In genomic region chr5:135048286-135048685, GRCh38 we compare ENCODE assay signal across 18 cellular contexts. TPM values are rescaled to one million over a fixed set of nuclear protein-coding genes. Genes with fewer than 3 reads are reported as not detected.
A peak's percentile ranks its signal among the peaks of the same experiment; 100 is the strongest.
DNase-seq lines count a peak whose midpoint lies in the region; FAIRE-seq and TF ChIP-seq lines count a peak whose summit lies in the region.
"Had no signal": no experiment of that assay in that cellular context is flagged by ENCODE, and none has a peak within 500 bp of the region (broad histone marks: within the 10 kb centered on the region; RNA-seq: fewer than 3 reads in every experiment).

No MANE protein-coding gene starts in this region.

- peaks cover 9% of the 10 kb centered on the region for H3K4me1 Mint-ChIP-seq in neural progenitor cell

- H4K8ac ChIP-seq in H1 (ENCODE audit: extremely low read depth, insufficient read depth, low read length) = no peak overlapping the region; the same call in 1 of the 2 replicates

- no peak for TF ChIP-seq POLR2A in H1 (IDR thresholded peaks at IDR 0.05; ENCODE audit: control extremely low read depth in 1 of 2, low read depth in 2 of 2, low read length in 2 of 2)

- CTCF ChIA-PET in H1 (lab: Charles Lee; ENCODE audit: partially characterized antibody) = interaction anchor here (0.7 to 1.5 kb wide), 6 partner anchors 13 to 133 kb away, joined by 3 to 5 read pairs (median 3); no protein-coding TSS in a partner anchor

- H2BK20ac ChIP-seq in H1 (ENCODE audit: low read length) = no peak overlapping the region

- H3K27me3 ChIP-seq in H7 (ENCODE audit: control insufficient read depth, insufficient read depth, low read length) = peaks cover 73% of the 10 kb centered on the region
- H3K27me3 ChIP-seq in H1 (replicated peaks in 1 of 4; ENCODE audit: control insufficient read depth in 3 of 4, extremely low read depth in 1 of 4, insufficient read depth in 3 of 4, low read length in 3 of 4) = peaks cover 48 to 95% (median 86%) of the 10 kb centered on the region in 4 experiments
- peaks cover 100% of the 10 kb centered on the region for H3K27me3 ChIP-seq in neural progenitor cell

- H3K4me3 ChIP-seq in H7 (ENCODE audit: insufficient read depth, low read depth, low read length) (no peak overlapping the region), H1 (ENCODE audit: extremely low read depth in 1 of 4, insufficient read depth in 2 of 4, low read depth in 3 of 4, low read length in 4 of 4) (no peak overlapping the region), neural progenitor cell (no peak overlapping the region)
- H3K4me3 ChIP-seq: A549, GM12878, GM23248 had no signal

- H3K4me2 ChIP-seq in H1 (ENCODE audit: insufficient read depth in 1 of 2, low read depth in 2 of 2, low read length in 2 of 2) = no peak overlapping the region
- no peak overlapping the region for H3K4me2 ChIP-seq in neural progenitor cell
- H3K4me2 ChIP-seq: A549 had no signal

- H2AFZ ChIP-seq in H1 (ENCODE audit: low read length) (no peak overlapping the region), neural progenitor cell (replicated peaks) (no peak overlapping the region)
- H2AFZ ChIP-seq: GM23248 had no signal

- no peaks in the 10 kb centered on the region for H3K36me3 Mint-ChIP-seq in neural progenitor cell
- H3K36me3 Mint-ChIP-seq: CD14-positive monocyte; CD4-positive, alpha-beta memory T cell had no signal

- no peak overlapping the region for H2BK15ac ChIP-seq in H1 (ENCODE audit: low read length)

- 70% methylated on average over 1 of the region's 2 CpGs; no CpG with 5 or more reads in 1 of the 2 experiments for WGBS in H1 (ENCODE audit: extremely low coverage in 1 of 2, insufficient coverage in 1 of 2, insufficient read length in 1 of 2, insufficient replicate concordance in 2 of 2, low coverage in 1 of 2, low lambda C conversion rate in 2 of 2, missing lambda C conversion rate in 1 of 2), 2 experiments

- no peak overlapping the region for H2BK5ac ChIP-seq in H1 (ENCODE audit: low read depth, low read length)

- no peak overlapping the region for H3K4ac ChIP-seq in H1 (replicated peaks; ENCODE audit: insufficient read length, low read depth, low read length)

- H3K9me3 Mint-ChIP-seq in neural progenitor cell = no peaks in the 10 kb centered on the region
- H3K9me3 Mint-ChIP-seq: CD4-positive, alpha-beta memory T cell; H9 had no signal

- no peak overlapping the region for H3K23ac ChIP-seq in H1 (ENCODE audit: insufficient read length)

- no peak overlapping the region for H3K4me3 Mint-ChIP-seq in neural progenitor cell
- H3K4me3 Mint-ChIP-seq: CD4-positive, alpha-beta memory T cell; H9 had no signal

- POLR2A ChIA-PET in H1 (lab: Charles Lee; ENCODE audit: partially characterized antibody) = interaction anchor here (0.6 to 1.3 kb wide), 3 partner anchors 9 to 484 kb away, joined by 3 read pairs; no protein-coding TSS in a partner anchor

- H3K27me3 Mint-ChIP-seq in neural progenitor cell (ENCODE audit: insufficient read depth, low read depth) = peaks cover 59% of the 10 kb centered on the region

- no peak overlapping the region for H3K56ac ChIP-seq in H1 (replicated peaks; ENCODE audit: insufficient read length, low read depth, low read length)

- H3K79me1 ChIP-seq in H1 (ENCODE audit: low read depth, low read length) = no peaks in the 10 kb centered on the region

- no peak for TF ChIP-seq EP300 in H1 (IDR thresholded peaks at IDR 0.05; ENCODE audit: borderline replicate concordance in 1 of 2, low read depth in 2 of 2, low read length in 2 of 2)

- no peak overlapping the region for H3K9ac ChIP-seq in H1 (replicated peaks in 1 of 4; ENCODE audit: extremely low read depth in 1 of 4, low read depth in 3 of 4, low read length in 3 of 4)
- H3K9ac ChIP-seq in neural progenitor cell = no peak overlapping the region
- H3K9ac ChIP-seq: GM23248 had no signal

- peak; percentile 80 for DNase-seq in H7
- no peak for DNase-seq in H1 (ENCODE audit: low read depth in 1 of 2, low spot score in 2 of 2)
- DNase-seq in neural progenitor cell (ENCODE audit: low spot score) = peak; percentile 56
- DNase-seq in NCI-H2029 treated with DMSO at 0.1 percent for 48 hours (lab: John Stamatoyannopoulos, UW) = no peak
- no peak for DNase-seq in superior temporal gyrus (ENCODE audit: extremely low spot score)
- DNase-seq in GM19240 (ENCODE audit: insufficient read length, low spot score) = no peak
- no peak for DNase-seq in mesenteric fat pad (ENCODE audit: low spot score)
- DNase-seq: AML-193; Calu3; CD4-positive, alpha-beta memory T cell; DMS79 treated with DMSO at 0.1 percent for 48 hours; GM23248; H9 had no signal

- H4K5ac ChIP-seq in H1 (ENCODE audit: insufficient read length, low read depth, low read length) = no peak overlapping the region

- no peak overlapping the region for H3K14ac ChIP-seq in H1 (ENCODE audit: insufficient read length)

- no peak overlapping the region for H3K18ac ChIP-seq in H1 (ENCODE audit: extremely low read depth, low read length)

- H3F3A ChIP-seq in neural progenitor cell (ENCODE audit: low read depth) = no peaks in the 10 kb centered on the region

- H3K36me3 ChIP-seq in H7 (replicated peaks; ENCODE audit: control insufficient read depth, insufficient read depth, low read length) (no peaks in the 10 kb centered on the region), H1 (ENCODE audit: control insufficient read depth in 2 of 4, insufficient read depth in 4 of 4, low read length in 3 of 4) (no peaks in the 10 kb centered on the region), neural progenitor cell (no peaks in the 10 kb centered on the region)

- FAIRE-seq in H1 (lab: Jason Lieb, UNC) = no peak
- FAIRE-seq: A549, GM12878 had no signal

- TF ChIP-seq CTCF in C4-2B (conservative IDR thresholded peaks at IDR 0.05) (no peak), H1 (IDR thresholded peaks at IDR 0.05; ENCODE audit: control extremely low read depth in 1 of 3, insufficient read depth in 1 of 3, low read depth in 1 of 3, low read length in 3 of 3) (no peak), neural progenitor cell (IDR thresholded peaks at IDR 0.05) (no peak)

- H3K27ac Mint-ChIP-seq in neural progenitor cell = no peak overlapping the region
- H3K27ac Mint-ChIP-seq: CD14-positive monocyte; CD4-positive, alpha-beta memory T cell; H9 had no signal

- TF ChIP-seq RAD21 in H1 (IDR thresholded peaks at IDR 0.05 in 1 of 2, conservative IDR thresholded peaks at IDR 0.05 in 1 of 2; ENCODE audit: low read depth in 2 of 2, low read length in 2 of 2) = no peak

- H2AK5ac ChIP-seq in H1 (ENCODE audit: low read depth, low read length) = peak overlapping the region; percentile 78; the same call in 1 of the 2 replicates

- H4K20me1 ChIP-seq in H1 (replicated peaks in 1 of 2; ENCODE audit: control insufficient read depth in 1 of 2, insufficient read depth in 2 of 2, low read length in 2 of 2) = peaks cover 0 to 5% of the 10 kb centered on the region in 2 experiments
- peaks cover 23% of the 10 kb centered on the region for H4K20me1 ChIP-seq in neural progenitor cell (ENCODE audit: low read depth)

- H3K9me3 ChIP-seq in H1 (ENCODE audit: insufficient read depth in 2 of 2, low read depth in 1 of 2, low read length in 1 of 2) (no peaks in the 10 kb centered on the region), neural progenitor cell (ENCODE audit: low read depth) (no peaks in the 10 kb centered on the region)
- H3K9me3 ChIP-seq: A549 had no signal

- H3K79me2 ChIP-seq in H1 (ENCODE audit: control insufficient read depth in 1 of 2, insufficient read depth in 2 of 2, low read length in 2 of 2) (no peaks in the 10 kb centered on the region), neural progenitor cell (ENCODE audit: low read depth) (no peaks in the 10 kb centered on the region)

- H2BK120ac ChIP-seq in H1 (replicated peaks; ENCODE audit: low read depth, low read length) = no peak overlapping the region

- no peak overlapping the region for H2BK12ac ChIP-seq in H1 (ENCODE audit: low read depth, low read length)

- H4K91ac ChIP-seq in H1 (replicated peaks; ENCODE audit: insufficient read length, low read length) = no peak overlapping the region

- H3K23me2 ChIP-seq in H1 (ENCODE audit: low read depth, low read length) = peaks cover 7% of the 10 kb centered on the region; the same call in 1 of the 2 replicates

- peak overlapping the region; percentile 47 for H3K27ac ChIP-seq in C4-2B
- no peak overlapping the region for H3K27ac ChIP-seq in H1 (ENCODE audit: low read depth, low read length)
- no peak overlapping the region for H3K27ac ChIP-seq in neural progenitor cell
- H3K27ac ChIP-seq: 22Rv1, A549, GM23248 had no signal

- peaks cover 0 to 3% (median 2%) of the 10 kb centered on the region in 4 experiments; a peak in 3 of 7 replicates for H3K4me1 ChIP-seq in H1 (replicated peaks in 1 of 4; ENCODE audit: control insufficient read depth in 3 of 4, insufficient read depth in 4 of 4, low read length in 3 of 4)
- H3K4me1 ChIP-seq in neural progenitor cell = peaks cover 12% of the 10 kb centered on the region
- H3K4me1 ChIP-seq: A549 had no signal

RNA-seq across cellular contexts. Expression of gene PITX1, which starts 14.3 kb away (rescaled TPM):
- total RNA-seq in H7 (2014; rRNA removed; shearing (Covaris generic)) = not detected in 2 replicates
- total RNA-seq in H1 (2021; fragmentation: NEBNext Ultra II Directional; extraction: Animal tissue kit (Norgen Biotek cat#: 25700)) = not detected in 2 replicates
- polyA plus RNA-seq in H1 (2011; rRNA removed) = 0.03 and 0.05 TPM in 2 replicates
- 0.05 TPM for polyA plus RNA-seq in H1 (2011; cell fraction: cytosol; rRNA removed)
- polyA plus RNA-seq in H1 (2011; cell fraction: nucleus; rRNA removed) = 0.06 TPM
- not detected in 4 replicates for polyA plus RNA-seq in H1 (2012, experiment 1 of 2)
- not detected for polyA plus RNA-seq in H1 (2012, experiment 2 of 2)
- 0.04 TPM for polyA plus RNA-seq in H1 (2013, experiment 1 of 2)
- polyA plus RNA-seq in H1 (2013, experiment 2 of 2) = 0.06 TPM
- not detected in 2 replicates for polyA minus RNA-seq in H1 (2011; rRNA and poly(A)+ RNA removed)
- polyA minus RNA-seq in H1 (2011; cell fraction: cytosol; rRNA and poly(A)+ RNA removed) = 0.88 TPM
- polyA minus RNA-seq in H1 (2011; cell fraction: nucleus; rRNA and poly(A)+ RNA removed) = 0.70 TPM
- total RNA-seq in neural progenitor cell (ENCODE audit: low replicate concordance) (not detected in 2 replicates), mesenteric fat pad (0.13 TPM)
- total RNA-seq: CD4-positive, alpha-beta memory T cell; GM23248; H9 had no signal
- polyA plus RNA-seq: CD14-positive monocyte; CD4-positive, alpha-beta memory T cell; GM23248 had no signal

Comparison
In these comparisons a context has a peak if more than half of its experiments do, and no peak if none do; other contexts are left out.
1. DNase-seq: peak in H7 (single experiment) and neural progenitor cell (single experiment); none in H1 (0 of 2), NCI-H2029 treated with DMSO at 0.1 percent for 48 hours (single experiment), superior temporal gyrus (single experiment), GM19240 (single experiment) and mesenteric fat pad (single experiment).